ENCODE assay signal across 37 cellular contexts in the genomic region with DNA sequence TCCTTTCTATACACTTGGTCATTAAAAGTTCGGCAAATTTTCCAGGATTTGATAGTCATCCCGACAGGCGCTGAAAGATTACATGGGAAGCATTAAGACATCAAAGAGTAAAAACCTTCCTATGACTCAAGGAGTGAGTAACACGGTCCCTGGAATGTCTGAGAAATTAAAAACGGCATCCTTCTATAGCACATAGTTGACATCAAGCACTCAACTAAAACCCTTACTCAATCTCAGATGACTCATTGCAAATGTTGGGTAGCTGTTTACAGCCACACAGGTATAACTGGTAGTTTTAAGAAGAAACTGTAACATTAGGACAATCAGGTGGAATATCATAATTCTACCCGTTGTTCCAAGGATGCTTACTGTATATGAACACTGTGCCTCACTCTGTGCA. TPM values are rescaled to one million over a fixed set of nuclear protein-coding genes. Genes with fewer than 3 reads are reported as not detected.
"Had no signal": no experiment of that assay in that cellular context is flagged by ENCODE, and none has a peak within 500 bp of the region (broad histone marks: within the 10 kb centered on the region; RNA-seq: fewer than 3 reads in every experiment).

No MANE protein-coding gene starts in this region.

- DNase-seq: activated CD4-positive, alpha-beta T cell treated with anti-CD3 and anti-CD28 coated beads for 48 hours; activated CD4-positive, alpha-beta T cell treated with anti-CD3 and anti-CD28 coated beads, Interleukin-2, amount 50 U/mL, for 48 hours; activated CD8-positive, alpha-beta memory T cell treated with anti-CD3 and anti-CD28 coated beads for 24 hours; activated effector memory CD4-positive, alpha-beta T cell treated with anti-CD3 and anti-CD28 coated beads, Interleukin-2, amount 50 U/mL, for 16 hours; activated naive CD4-positive, alpha-beta T cell treated with anti-CD3 and anti-CD28 coated beads for 36 hours; activated naive CD8-positive, alpha-beta T cell treated with anti-CD3 and anti-CD28 coated beads for 36 hours; adrenal gland; aorta; body of pancreas; cerebellar nuclear complex; colonic mucosa; effector CD8-positive, alpha-beta T cell; erythroblast; gastrocnemius medialis; glutamatergic neuron; islet precursor cell; left ventricle myocardium inferior; mucosa of descending colon; right lobe of liver; stimulated activated CD4-positive, alpha-beta T cell treated with anti-CD3 and anti-CD28 coated beads, Interleukin-2, amount 100 ng/mL, for 48 hours; stimulated activated naive CD4-positive, alpha-beta T cell treated with Interleukin-2 at 50 U/mL for 16 hours had no signal

- ATAC-seq: activated CD4-positive, CD25-positive, alpha-beta regulatory T cell treated with anti-CD3 and anti-CD28 coated beads, Interleukin-2, amount 50 U/mL, for 24 hours; body of pancreas; gastrocnemius medialis; mucosa of descending colon; right lobe of liver had no signal

- H3K27ac ChIP-seq: adrenal gland, body of pancreas, cardiac muscle cell, colonic mucosa, gastrocnemius medialis, hepatocyte, left ventricle myocardium inferior, right lobe of liver, tibial nerve, VCaP had no signal

- H3K9me3 Mint-ChIP-seq: activated naive CD4-positive, alpha-beta T cell treated with anti-CD3 and anti-CD28 coated beads for 36 hours; nephron had no signal

- H3K36me3 ChIP-seq: adrenal gland, cardiac muscle cell, colonic mucosa, gastrocnemius medialis, left ventricle myocardium inferior, right lobe of liver, tibial nerve had no signal

- H3K4me1 Mint-ChIP-seq: activated naive CD8-positive, alpha-beta T cell treated with anti-CD3 and anti-CD28 coated beads for 36 hours; nephron had no signal

- H2AFZ ChIP-seq: hepatocyte had no signal

- H3K27ac Mint-ChIP-seq: activated naive CD4-positive, alpha-beta T cell treated with anti-CD3 and anti-CD28 coated beads for 36 hours; activated naive CD8-positive, alpha-beta T cell treated with anti-CD3 and anti-CD28 coated beads for 36 hours; activated T-helper 1 cell treated with anti-CD3 and anti-CD28 coated beads, Interleukin-12 subunit alpha, Interleukin-12 subunit beta, Interleukin-2, Interleukin-4 antibody, amounts not matched to agents 30 ng/mL and 10 ng/mL and 1 ng/mL, durations not matched to agents 14 hours and 24 hours and 36 hours; nephron had no signal

- H3K9me3 ChIP-seq: adrenal gland, colonic mucosa, gastrocnemius medialis, mucosa of descending colon, right lobe of liver had no signal

- H3K4me3 ChIP-seq: adrenal gland, body of pancreas, cardiac muscle cell, colonic mucosa, gastrocnemius medialis, hepatocyte, left ventricle myocardium inferior, lung, mucosa of descending colon, right lobe of liver, tibial nerve had no signal

- H3K36me3 Mint-ChIP-seq: activated naive CD8-positive, alpha-beta T cell treated with anti-CD3 and anti-CD28 coated beads for 36 hours had no signal

- H3K4me3 Mint-ChIP-seq: activated naive CD4-positive, alpha-beta T cell treated with anti-CD3 and anti-CD28 coated beads for 36 hours; activated naive CD8-positive, alpha-beta T cell treated with anti-CD3 and anti-CD28 coated beads for 36 hours; activated T-helper 1 cell treated with anti-CD3 and anti-CD28 coated beads, Interleukin-12 subunit alpha, Interleukin-12 subunit beta, Interleukin-2, Interleukin-4 antibody, amounts not matched to agents 30 ng/mL and 10 ng/mL and 1 ng/mL, durations not matched to agents 14 hours and 24 hours and 36 hours; nephron had no signal

- H3K4me1 ChIP-seq: adrenal gland, body of pancreas, colonic mucosa, gastrocnemius medialis, left ventricle myocardium inferior, right lobe of liver, tibial nerve had no signal

- H3K79me2 ChIP-seq: hepatocyte had no signal

- H3K4me2 ChIP-seq: hepatocyte had no signal

- H3K27me3 ChIP-seq: body of pancreas, cardiac muscle cell, colonic mucosa, hepatocyte, right lobe of liver, tibial nerve had no signal

RNA-seq across cellular contexts. Expression of a gene that starts 6.4 kb away (rescaled TPM):
- total RNA-seq: activated naive CD4-positive, alpha-beta T cell treated with anti-CD3 and anti-CD28 coated beads for 36 hours; activated naive CD8-positive, alpha-beta T cell treated with anti-CD3 and anti-CD28 coated beads for 36 hours; activated T-helper 1 cell treated with anti-CD3 and anti-CD28 coated beads, Interleukin-12 subunit alpha, Interleukin-12 subunit beta, Interleukin-2, Interleukin-4 antibody, amounts not matched to agents 30 ng/mL and 10 ng/mL and 1 ng/mL, durations not matched to agents 14 hours and 24 hours and 36 hours; adrenal gland; aorta; body of pancreas; cardiac muscle cell; colonic mucosa; dermis microvascular lymphatic vessel endothelial cell; gastrocnemius medialis; hepatocyte; left ventricle myocardium inferior; lung; mesenteric fat pad; mucosa of descending colon; myocyte; osteoblast; posterior vena cava; right lobe of liver; skeletal muscle tissue; temporal lobe; tibial nerve; urinary bladder had no signal
- polyA plus RNA-seq: adrenal gland, aorta, cardiac muscle cell, hepatocyte, lung, urinary bladder had no signal

RNA-seq across cellular contexts. Expression of a gene that starts 59.8 kb away (rescaled TPM):
- total RNA-seq: activated naive CD4-positive, alpha-beta T cell treated with anti-CD3 and anti-CD28 coated beads for 36 hours; activated naive CD8-positive, alpha-beta T cell treated with anti-CD3 and anti-CD28 coated beads for 36 hours; activated T-helper 1 cell treated with anti-CD3 and anti-CD28 coated beads, Interleukin-12 subunit alpha, Interleukin-12 subunit beta, Interleukin-2, Interleukin-4 antibody, amounts not matched to agents 30 ng/mL and 10 ng/mL and 1 ng/mL, durations not matched to agents 14 hours and 24 hours and 36 hours; adrenal gland; aorta; body of pancreas; cardiac muscle cell; colonic mucosa; dermis microvascular lymphatic vessel endothelial cell; gastrocnemius medialis; hepatocyte; left ventricle myocardium inferior; lung; mesenteric fat pad; mucosa of descending colon; myocyte; osteoblast; posterior vena cava; right lobe of liver; skeletal muscle tissue; temporal lobe; tibial nerve; urinary bladder had no signal
- polyA plus RNA-seq: adrenal gland, aorta, cardiac muscle cell, hepatocyte, lung, urinary bladder had no signal
